10 cellular contexts compared by ENCODE assay signal in genomic region chr16:72952404-72953301, GRCh38.
DNase-seq lines count a peak whose midpoint lies in the region; ATAC-seq and TF ChIP-seq lines count a peak whose summit lies in the region.
"Had no signal": no experiment of that assay in that cellular context is flagged by ENCODE, and none has a peak within 500 bp of the region (broad histone marks: within the 10 kb centered on the region; RNA-seq: fewer than 3 reads in every experiment).

No MANE protein-coding gene starts in this region.

- H4K20me1 ChIP-seq in smooth muscle cell (ENCODE audit: low read depth), result peaks cover 65% of the 10 kb centered on the region

- no peak for ATAC-seq in HG03521 (IDR thresholded peaks at IDR 0.05; ENCODE audit: unreplicated experiment)

- H3K27ac ChIP-seq in smooth muscle cell (ENCODE audit: low read depth), result peak overlapping the region; percentile 40

- H2AFZ ChIP-seq in smooth muscle cell (ENCODE audit: low read depth), result no peak overlapping the region

- peaks cover 1% of the 10 kb centered on the region for H3K36me3 ChIP-seq in kidney epithelial cell (ENCODE audit: control insufficient read depth, insufficient read depth, low read length)
- no peaks in the 10 kb centered on the region for H3K36me3 ChIP-seq in smooth muscle cell (ENCODE audit: low read depth)

- H3K4me1 ChIP-seq in smooth muscle cell (ENCODE audit: low read depth), result peaks cover 18% of the 10 kb centered on the region

- peak; percentile 24 for DNase-seq in GM04504 (ENCODE audit: low read depth)
- peak; percentile 19 for DNase-seq in amniotic stem cell (lab: John Stamatoyannopoulos, UW)
- DNase-seq in kidney epithelial cell (ENCODE audit: low read depth), result peak; percentile 23
- no peak for DNase-seq in smooth muscle cell (lab: John Stamatoyannopoulos, UW; ENCODE audit: unreplicated experiment)
- no peak for DNase-seq in middle frontal gyrus (ENCODE audit: extremely low spot score, low spot score)
- no peak for DNase-seq in UCSD-AML1 (lab: John Stamatoyannopoulos, UW; ENCODE audit: unreplicated experiment)
- DNase-seq: activated CD8-positive, alpha-beta memory T cell treated with anti-CD3 and anti-CD28 coated beads, Interleukin-2, amount 50 U/mL, for 48 hours; DND-41; NCI-H1105 had no signal

- TF ChIP-seq CTCF in kidney epithelial cell (IDR thresholded peaks at IDR 0.05; ENCODE audit: insufficient read depth, low read length, poor library complexity, severe bottlenecking), result no peak
- TF ChIP-seq CTCF in smooth muscle cell (IDR thresholded peaks at IDR 0.05; ENCODE audit: borderline replicate concordance, insufficient read depth, poor library complexity, severe bottlenecking), result no peak

- H3K4me2 ChIP-seq in smooth muscle cell, result peak overlapping the region; percentile 71

- H3K4me3 ChIP-seq in kidney epithelial cell (ENCODE audit: low read depth, low read length) (no peak overlapping the region), smooth muscle cell (peak overlapping the region; percentile 21)

- peaks cover 22% of the 10 kb centered on the region for H3K79me2 ChIP-seq in smooth muscle cell (ENCODE audit: low read depth)

- no peaks in the 10 kb centered on the region for H3K9me3 ChIP-seq in smooth muscle cell (replicated peaks; ENCODE audit: low read depth)

- H3K9ac ChIP-seq in smooth muscle cell (ENCODE audit: low read depth), result no peak overlapping the region

- H3K27me3 ChIP-seq in kidney epithelial cell (ENCODE audit: control insufficient read depth, insufficient read depth, low read length) (no peaks in the 10 kb centered on the region), smooth muscle cell (ENCODE audit: low read depth) (no peaks in the 10 kb centered on the region)

- H3F3A ChIP-seq in smooth muscle cell (ENCODE audit: low read depth), result peaks cover 6% of the 10 kb centered on the region

- WGBS in smooth muscle cell (ENCODE audit: low lambda C conversion rate), result 46% methylated on average over 19 of the region's 19 CpGs

Comparison
In these comparisons a context has a peak if more than half of its experiments do, and no peak if none do; other contexts are left out.
1. DNase-seq: peak in GM04504 (single experiment), amniotic stem cell (single experiment) and kidney epithelial cell (single experiment); none in smooth muscle cell (single experiment), middle frontal gyrus (single experiment) and UCSD-AML1 (single experiment).